20 cellular contexts compared by ENCODE assay signal in genomic region chr9:4504250-4504649, GRCh38. TPM values are rescaled to one million over a fixed set of nuclear protein-coding genes. Genes with fewer than 3 reads are reported as not detected.
DNase-seq lines count a peak whose midpoint lies in the region; ATAC-seq, FAIRE-seq and TF ChIP-seq lines count a peak whose summit lies in the region.
"Had no signal": no experiment of that assay in that cellular context is flagged by ENCODE, and none has a peak within 500 bp of the region (broad histone marks: within the 10 kb centered on the region; RNA-seq: fewer than 3 reads in every experiment).

No MANE protein-coding gene starts in this region.

- peak; percentile 35 for FAIRE-seq in GM19239 (lab: Jason Lieb, UNC)
- FAIRE-seq: A204.1, G401.6, GM12892, H1 had no signal

- H3K27me3 Mint-ChIP-seq in Caco-2 (ENCODE audit: insufficient read depth, unreplicated experiment) (no peaks in the 10 kb centered on the region), endodermal cell (ENCODE audit: insufficient read depth) (no peaks in the 10 kb centered on the region)
- H3K27me3 Mint-ChIP-seq: B cell had no signal

- POLR2A ChIA-PET in Caco-2 (lab: Charles Lee): no interaction called here

- TF ChIP-seq CTCF in Caco-2 (IDR thresholded peaks at IDR 0.05; ENCODE audit: insufficient read depth in 1 of 2, low read depth in 1 of 2, low read length in 1 of 2, severe bottlenecking in 1 of 2, unreplicated experiment in 1 of 2) (no peak), right lobe of liver (IDR thresholded peaks at IDR 0.05) (no peak), spleen (IDR thresholded peaks at IDR 0.05 in 8 of 11, conservative IDR thresholded peaks at IDR 0.05 in 3 of 11) (no peak), endodermal cell (conservative IDR thresholded peaks at IDR 0.05) (no peak)

- H3K4me3 Mint-ChIP-seq in Caco-2 (ENCODE audit: unreplicated experiment): no peak overlapping the region
- H3K4me3 Mint-ChIP-seq in endodermal cell: no peak overlapping the region
- H3K4me3 Mint-ChIP-seq: B cell; CD4-positive, CD25-positive, alpha-beta regulatory T cell; CD8-positive, alpha-beta T cell had no signal

- peaks cover 58% of the 10 kb centered on the region for H3K36me3 Mint-ChIP-seq in Caco-2 (ENCODE audit: insufficient read depth, unreplicated experiment)
- peaks cover 4% of the 10 kb centered on the region for H3K36me3 Mint-ChIP-seq in endodermal cell (ENCODE audit: low read depth)
- H3K36me3 Mint-ChIP-seq: CD4-positive, CD25-positive, alpha-beta regulatory T cell; CD8-positive, alpha-beta T cell had no signal

- H3K9ac ChIP-seq in endodermal cell (ENCODE audit: extremely low read depth, low read length, poor library complexity, severe bottlenecking): no peak overlapping the region
- H3K9ac ChIP-seq: BLaER1, GM23248 had no signal

- H3K9me3 Mint-ChIP-seq in Caco-2 (ENCODE audit: unreplicated experiment) (no peaks in the 10 kb centered on the region), endodermal cell (no peaks in the 10 kb centered on the region)
- H3K9me3 Mint-ChIP-seq: CD8-positive, alpha-beta T cell had no signal

- DNase-seq in Caco-2 (no peak), GM19239 (ENCODE audit: insufficient read length, low spot score) (no peak), right lobe of liver (no peak), spleen (no peak), endodermal cell (no peak), cerebellar nuclear complex (lab: John Stamatoyannopoulos, UW) (no peak)
- DNase-seq: CD4-positive, CD25-positive, alpha-beta regulatory T cell; CD8-positive, alpha-beta T cell; DMS153; DND-41; GM23248; H7; HCEC 1CT had no signal

- intact Hi-C loops in Caco-2 (cut with micrococcal nuclease; ENCODE audit: unreplicated experiment) (no loop called here), right lobe of liver (cut with DNase I) (no loop called here), spleen (cut with DNase I; ENCODE audit: low total_unique reads) (no loop called here)

- ATAC-seq in right lobe of liver: peak; percentile 2 to 37 (median 16)
- ATAC-seq: CD8-positive, alpha-beta T cell had no signal

- CTCF ChIA-PET in Caco-2 (lab: Charles Lee): no interaction called here

- BruUV-seq in Caco-2 (replicated peaks; lab: Mats Ljungman, UMichigan): no TSS peak

- peak overlapping the region; percentile 57 for H3K27ac Mint-ChIP-seq in Caco-2 (ENCODE audit: unreplicated experiment)
- H3K27ac Mint-ChIP-seq in endodermal cell: no peak overlapping the region
- H3K27ac Mint-ChIP-seq: B cell; CD4-positive, CD25-positive, alpha-beta regulatory T cell; CD8-positive, alpha-beta T cell had no signal

- no peak overlapping the region for H3K4me3 ChIP-seq in Caco-2 (ENCODE audit: low read depth, low read length)
- no peak overlapping the region for H3K4me3 ChIP-seq in right lobe of liver
- no peak overlapping the region for H3K4me3 ChIP-seq in spleen
- no peak overlapping the region for H3K4me3 ChIP-seq in endodermal cell (ENCODE audit: low read length)
- H3K4me3 ChIP-seq: BLaER1, GM23248 had no signal

- peaks cover 46% of the 10 kb centered on the region for H3K4me1 Mint-ChIP-seq in Caco-2 (ENCODE audit: low read depth, unreplicated experiment)
- peaks cover 36% of the 10 kb centered on the region for H3K4me1 Mint-ChIP-seq in endodermal cell
- H3K4me1 Mint-ChIP-seq: B cell had no signal

- H3K4me1 ChIP-seq in Caco-2: peaks cover 63% of the 10 kb centered on the region
- H3K4me1 ChIP-seq in right lobe of liver: peaks cover 0 to 93% (median 42%) of the 10 kb centered on the region in 4 donors
- H3K4me1 ChIP-seq in spleen: no peaks in the 10 kb centered on the region
- H3K4me1 ChIP-seq in endodermal cell (ENCODE audit: control insufficient read depth, insufficient read depth, low read length): peaks cover 4% of the 10 kb centered on the region
- H3K4me1 ChIP-seq: BLaER1 had no signal

- H3K9me3 ChIP-seq in Caco-2 (no peaks in the 10 kb centered on the region), right lobe of liver (no peaks in the 10 kb centered on the region), spleen (no peaks in the 10 kb centered on the region), endodermal cell (ENCODE audit: control insufficient read depth, low read length) (no peaks in the 10 kb centered on the region)
- H3K9me3 ChIP-seq: BLaER1 had no signal

- 27% methylated on average over 4 of the region's 4 CpGs for WGBS in right lobe of liver (ENCODE audit: insufficient coverage, low coverage, low lambda C conversion rate, missing lambda C conversion rate)
- whole genome bisulfite sequencing in spleen, 5 donors: 91 to 93% (median 92%) methylated on average over 4 of the region's 4 CpGs
- 94 to 95% methylated on average over 3 to 4 of the region's 4 CpGs for WGBS in endodermal cell (ENCODE audit: insufficient coverage in 1 of 2, insufficient read length in 1 of 2), 2 experiments

- TF ChIP-seq POLR2A in right lobe of liver (IDR thresholded peaks at IDR 0.05) (no peak), spleen (IDR thresholded peaks at IDR 0.05) (no peak)

- H3K36me3 ChIP-seq in Caco-2 (ENCODE audit: control insufficient read depth, insufficient read depth, low read length) (no peaks in the 10 kb centered on the region), right lobe of liver (no peaks in the 10 kb centered on the region), spleen (no peaks in the 10 kb centered on the region), endodermal cell (ENCODE audit: control insufficient read depth, insufficient read depth, low read length) (peaks cover 55% of the 10 kb centered on the region)
- H3K36me3 ChIP-seq: BLaER1 had no signal

- peak overlapping the region; percentile 50 to 84 (median 81) for H3K27ac ChIP-seq in right lobe of liver
- H3K27ac ChIP-seq in spleen: no peak overlapping the region
- no peak overlapping the region for H3K27ac ChIP-seq in endodermal cell (ENCODE audit: low read depth, low read length)
- H3K27ac ChIP-seq: BLaER1, C4-2B, GM23248 had no signal

- H3K27me3 ChIP-seq in Caco-2 (replicated peaks; ENCODE audit: control insufficient read depth, insufficient read depth, low read length) (no peaks in the 10 kb centered on the region), right lobe of liver (no peaks in the 10 kb centered on the region), spleen (replicated peaks in 1 of 7) (peaks cover 0 to 5% (median 0%) of the 10 kb centered on the region in 7 donors), endodermal cell (ENCODE audit: control insufficient read depth, insufficient read depth, low read length, poor library complexity, severe bottlenecking) (no peaks in the 10 kb centered on the region)
- H3K27me3 ChIP-seq: BLaER1 had no signal

RNA-seq across cellular contexts. Expression of gene SLC1A1, which starts 14.0 kb away (rescaled TPM):
- 43.3 and 53.1 TPM in 2 replicates for total RNA-seq in Caco-2 (2022)
- 10 to 100 TPM; 22.0 to 82.7 (median 38.7) TPM for total RNA-seq in right lobe of liver
- total RNA-seq in spleen: under 1 TPM in 5 of 7 donors, not detected in 2; 0.17 to 0.79 (median 0.30) TPM
- polyA plus RNA-seq in spleen: under 1 TPM; 0.11 to 0.32 (median 0.26) TPM
- 10 to 100 TPM in 1 of 2 donors, 1 to 10 TPM in 1; 5.5 to 11.3 TPM for total RNA-seq in endodermal cell
- polyA plus RNA-seq in endodermal cell (2013, experiment 1 of 2): 9.8 TPM
- 10.8 TPM for polyA plus RNA-seq in endodermal cell (2013, experiment 2 of 2)
- total RNA-seq: CD8-positive, alpha-beta T cell had no signal

Comparison
In these comparisons a context has a peak if more than half of its experiments do, and no peak if none do; other contexts are left out.
1. H3K27ac ChIP-seq: peak in right lobe of liver (3 of 3); none in spleen (0 of 8) and endodermal cell (single experiment).